In the genomic region with DNA sequence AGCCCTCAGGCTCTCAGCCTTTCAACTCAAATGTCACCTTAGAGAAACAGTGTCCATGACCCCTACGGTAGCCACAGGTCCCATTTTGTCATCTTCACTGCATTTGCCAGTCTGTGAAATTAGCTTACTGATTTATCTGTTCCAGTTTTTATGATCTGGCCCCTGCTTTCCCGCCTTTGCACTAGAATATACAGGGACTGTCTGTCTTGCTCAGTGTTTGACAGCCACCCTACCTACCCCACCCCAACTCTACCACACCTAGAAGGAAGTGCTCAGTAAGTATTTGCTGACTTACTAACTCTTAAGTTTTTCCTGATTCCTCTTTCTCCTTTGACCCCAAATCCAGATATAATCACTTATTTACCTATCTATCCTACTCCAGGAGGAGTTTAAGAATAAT, we compare ENCODE assay signal across 1 cellular context.
TF ChIP-seq lines count a peak whose summit lies in the region.

No MANE protein-coding gene starts in this region.

TF ChIP-seq in A549, 52 proteins besides CTCF, POLR2A, EP300 and RAD21 (continued from another document):
- TF ChIP-seq RCOR1 (IDR thresholded peaks at IDR 0.05; ENCODE audit: low read depth, low read length) (no peak), PHF8 (IDR thresholded peaks at IDR 0.05; ENCODE audit: borderline replicate concordance, low read depth) (no peak), TP53 (CRISPR knock-in tag; IDR thresholded peaks at IDR 0.05) (no peak), ZFP36 (IDR thresholded peaks at IDR 0.05; ENCODE audit: borderline replicate concordance, partially characterized antibody) (no peak)
